Comparison of ENCODE assay signal across 1 cellular context in the genomic region with DNA sequence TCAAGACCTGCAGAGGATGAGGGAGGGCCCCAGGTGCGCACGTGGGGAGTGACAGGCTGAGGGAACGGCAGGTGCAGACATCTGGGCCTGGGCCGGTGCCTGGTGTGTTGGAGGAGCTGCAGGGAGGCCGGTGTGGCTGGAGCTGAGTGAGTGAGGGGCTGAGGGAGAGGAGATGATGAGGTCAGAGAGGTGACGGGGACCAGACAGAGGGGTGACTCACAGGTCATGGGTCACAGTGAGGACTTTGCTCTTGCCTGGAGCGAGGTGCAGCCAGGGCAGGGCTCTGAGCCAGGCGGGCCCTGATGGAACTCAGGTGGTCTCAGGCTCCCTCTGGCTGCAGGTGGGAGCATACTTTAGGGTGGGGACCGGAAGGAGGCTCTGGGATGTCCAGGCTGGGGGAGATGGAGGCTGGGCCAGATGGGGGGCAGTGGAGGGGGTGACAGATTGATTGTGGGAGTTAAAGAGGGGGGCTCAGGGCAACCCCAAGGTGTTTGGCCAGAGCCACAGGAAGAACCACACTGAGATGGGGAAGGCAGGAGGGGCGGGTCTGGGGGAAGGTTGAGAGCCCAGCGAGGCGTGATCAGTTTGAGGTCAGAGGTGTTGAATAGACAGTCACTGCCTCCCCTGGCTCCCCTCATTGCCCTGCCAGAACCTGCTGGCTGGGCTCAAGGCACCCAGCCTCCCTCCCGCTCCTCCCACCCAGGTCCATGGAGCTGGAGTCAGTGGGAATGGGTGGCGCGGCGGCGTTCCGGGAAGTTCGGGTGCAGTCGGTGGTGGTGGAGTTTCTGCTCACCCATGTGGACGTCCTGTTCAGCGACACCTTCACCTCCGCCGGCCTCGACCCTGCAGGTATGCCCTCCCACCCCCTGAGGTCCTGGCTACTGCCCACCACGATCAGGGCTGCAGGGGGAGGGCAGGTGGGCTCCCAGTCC.
TF ChIP-seq lines count a peak whose summit lies in the region.

No MANE protein-coding gene starts in this region.

TF ChIP-seq in HepG2, 621 proteins besides CTCF, POLR2A, EP300 and RAD21 (continues in another document):
- TF ChIP-seq CBX5 (CRISPR knock-in tag; IDR thresholded peaks at IDR 0.05; ENCODE audit: borderline replicate concordance) = no peak
- no peak for TF ChIP-seq GABPA (IDR thresholded peaks at IDR 0.05; ENCODE audit: low read depth, low read length)
- TF ChIP-seq GABPA (CRISPR knock-in tag; IDR thresholded peaks at IDR 0.05; ENCODE audit: low read depth) = peak; percentile 32; the same call in 1 of the 2 replicates
- TF ChIP-seq SMARCC2 (IDR thresholded peaks at IDR 0.05) = no peak
- no peak for TF ChIP-seq ZNF530 (CRISPR knock-in tag; IDR thresholded peaks at IDR 0.05; ENCODE audit: low read depth)
- no peak for TF ChIP-seq ZNF660 (CRISPR knock-in tag; IDR thresholded peaks at IDR 0.05; ENCODE audit: borderline replicate concordance, low read depth)
- TF ChIP-seq HDAC1 (CRISPR knock-in tag; IDR thresholded peaks at IDR 0.05) = 0 out of 2 replicates have a peak, but pooled peaks have one; percentile 36
- no peak for TF ChIP-seq ZNF629 (CRISPR knock-in tag; conservative IDR thresholded peaks at IDR 0.05)
- TF ChIP-seq ZNF33A (CRISPR knock-in tag; IDR thresholded peaks at IDR 0.05; ENCODE audit: borderline replicate concordance) = no peak
- no peak for TF ChIP-seq RAD51 (IDR thresholded peaks at IDR 0.05; ENCODE audit: borderline replicate concordance)
- TF ChIP-seq ZNF256 (CRISPR knock-in tag; conservative IDR thresholded peaks at IDR 0.05) = no peak
- TF ChIP-seq ZNF790 (CRISPR knock-in tag; IDR thresholded peaks at IDR 0.05; ENCODE audit: borderline replicate concordance) = no peak
- TF ChIP-seq GPN1 (CRISPR knock-in tag; IDR thresholded peaks at IDR 0.05; ENCODE audit: borderline replicate concordance) = no peak
- no peak for TF ChIP-seq ZNF879 (CRISPR knock-in tag; IDR thresholded peaks at IDR 0.05)
- no peak for TF ChIP-seq ZNF556 (CRISPR knock-in tag; IDR thresholded peaks at IDR 0.05; ENCODE audit: borderline replicate concordance)
- no peak for TF ChIP-seq ZNF34 (CRISPR knock-in tag; IDR thresholded peaks at IDR 0.05; ENCODE audit: borderline replicate concordance)
- TF ChIP-seq, protein P1, sequence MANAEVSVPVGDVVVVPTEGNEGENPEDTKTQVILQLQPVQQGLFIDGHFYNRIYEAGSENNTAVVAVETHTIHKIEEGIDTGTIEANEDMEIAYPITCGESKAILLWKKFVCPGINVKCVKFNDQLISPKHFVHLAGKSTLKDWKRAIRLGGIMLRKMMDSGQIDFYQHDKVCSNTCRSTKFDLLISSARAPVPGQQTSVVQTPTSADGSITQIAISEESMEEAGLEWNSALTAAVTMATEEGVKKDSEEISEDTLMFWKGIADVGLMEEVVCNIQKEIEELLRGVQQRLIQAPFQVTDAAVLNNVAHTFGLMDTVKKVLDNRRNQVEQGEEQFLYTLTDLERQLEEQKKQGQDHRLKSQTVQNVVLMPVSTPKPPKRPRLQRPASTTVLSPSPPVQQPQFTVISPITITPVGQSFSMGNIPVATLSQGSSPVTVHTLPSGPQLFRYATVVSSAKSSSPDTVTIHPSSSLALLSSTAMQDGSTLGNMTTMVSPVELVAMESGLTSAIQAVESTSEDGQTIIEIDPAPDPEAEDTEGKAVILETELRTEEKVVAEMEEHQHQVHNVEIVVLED (CRISPR knock-in tag; IDR thresholded peaks at IDR 0.05; ENCODE audit: borderline replicate concordance) = no peak
- no peak for TF ChIP-seq ZSCAN25 (CRISPR knock-in tag; IDR thresholded peaks at IDR 0.05)
- no peak for TF ChIP-seq NFKB2 (CRISPR knock-in tag; IDR thresholded peaks at IDR 0.05; ENCODE audit: borderline replicate concordance)
- no peak for TF ChIP-seq NBN (conservative IDR thresholded peaks at IDR 0.05)
- no peak for TF ChIP-seq ZNF33B (CRISPR knock-in tag; IDR thresholded peaks at IDR 0.05)
- no peak for TF ChIP-seq ZKSCAN8 (CRISPR knock-in tag; IDR thresholded peaks at IDR 0.05; ENCODE audit: borderline replicate concordance)
- TF ChIP-seq, protein P2, sequence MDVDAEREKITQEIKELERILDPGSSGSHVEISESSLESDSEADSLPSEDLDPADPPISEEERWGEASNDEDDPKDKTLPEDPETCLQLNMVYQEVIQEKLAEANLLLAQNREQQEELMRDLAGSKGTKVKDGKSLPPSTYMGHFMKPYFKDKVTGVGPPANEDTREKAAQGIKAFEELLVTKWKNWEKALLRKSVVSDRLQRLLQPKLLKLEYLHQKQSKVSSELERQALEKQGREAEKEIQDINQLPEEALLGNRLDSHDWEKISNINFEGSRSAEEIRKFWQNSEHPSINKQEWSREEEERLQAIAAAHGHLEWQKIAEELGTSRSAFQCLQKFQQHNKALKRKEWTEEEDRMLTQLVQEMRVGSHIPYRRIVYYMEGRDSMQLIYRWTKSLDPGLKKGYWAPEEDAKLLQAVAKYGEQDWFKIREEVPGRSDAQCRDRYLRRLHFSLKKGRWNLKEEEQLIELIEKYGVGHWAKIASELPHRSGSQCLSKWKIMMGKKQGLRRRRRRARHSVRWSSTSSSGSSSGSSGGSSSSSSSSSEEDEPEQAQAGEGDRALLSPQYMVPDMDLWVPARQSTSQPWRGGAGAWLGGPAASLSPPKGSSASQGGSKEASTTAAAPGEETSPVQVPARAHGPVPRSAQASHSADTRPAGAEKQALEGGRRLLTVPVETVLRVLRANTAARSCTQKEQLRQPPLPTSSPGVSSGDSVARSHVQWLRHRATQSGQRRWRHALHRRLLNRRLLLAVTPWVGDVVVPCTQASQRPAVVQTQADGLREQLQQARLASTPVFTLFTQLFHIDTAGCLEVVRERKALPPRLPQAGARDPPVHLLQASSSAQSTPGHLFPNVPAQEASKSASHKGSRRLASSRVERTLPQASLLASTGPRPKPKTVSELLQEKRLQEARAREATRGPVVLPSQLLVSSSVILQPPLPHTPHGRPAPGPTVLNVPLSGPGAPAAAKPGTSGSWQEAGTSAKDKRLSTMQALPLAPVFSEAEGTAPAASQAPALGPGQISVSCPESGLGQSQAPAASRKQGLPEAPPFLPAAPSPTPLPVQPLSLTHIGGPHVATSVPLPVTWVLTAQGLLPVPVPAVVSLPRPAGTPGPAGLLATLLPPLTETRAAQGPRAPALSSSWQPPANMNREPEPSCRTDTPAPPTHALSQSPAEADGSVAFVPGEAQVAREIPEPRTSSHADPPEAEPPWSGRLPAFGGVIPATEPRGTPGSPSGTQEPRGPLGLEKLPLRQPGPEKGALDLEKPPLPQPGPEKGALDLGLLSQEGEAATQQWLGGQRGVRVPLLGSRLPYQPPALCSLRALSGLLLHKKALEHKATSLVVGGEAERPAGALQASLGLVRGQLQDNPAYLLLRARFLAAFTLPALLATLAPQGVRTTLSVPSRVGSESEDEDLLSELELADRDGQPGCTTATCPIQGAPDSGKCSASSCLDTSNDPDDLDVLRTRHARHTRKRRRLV (CRISPR knock-in tag; IDR thresholded peaks at IDR 0.05) = no peak
- TF ChIP-seq ZNF737 (CRISPR knock-in tag; IDR thresholded peaks at IDR 0.05; ENCODE audit: borderline replicate concordance) = no peak
- no peak for TF ChIP-seq SETDB1 (CRISPR knock-in tag; IDR thresholded peaks at IDR 0.05; ENCODE audit: borderline replicate concordance)
- no peak for TF ChIP-seq SRY (CRISPR knock-in tag; IDR thresholded peaks at IDR 0.05)
- no peak for TF ChIP-seq KMT2B (CRISPR knock-in tag; IDR thresholded peaks at IDR 0.05)
- no peak for TF ChIP-seq KDM6A (CRISPR knock-in tag; IDR thresholded peaks at IDR 0.05; ENCODE audit: low read depth)
- no peak for TF ChIP-seq ZNF652 (CRISPR knock-in tag; IDR thresholded peaks at IDR 0.05; ENCODE audit: borderline replicate concordance, low read depth)
- no peak for TF ChIP-seq ZNF234 (CRISPR knock-in tag; conservative IDR thresholded peaks at IDR 0.05)
- no peak for TF ChIP-seq CCDC6 (CRISPR knock-in tag; IDR thresholded peaks at IDR 0.05)
- TF ChIP-seq ZNF746 (CRISPR knock-in tag; IDR thresholded peaks at IDR 0.05) = no peak
- TF ChIP-seq ZNF891 (CRISPR knock-in tag; IDR thresholded peaks at IDR 0.05) = no peak
- TF ChIP-seq, protein P3, sequence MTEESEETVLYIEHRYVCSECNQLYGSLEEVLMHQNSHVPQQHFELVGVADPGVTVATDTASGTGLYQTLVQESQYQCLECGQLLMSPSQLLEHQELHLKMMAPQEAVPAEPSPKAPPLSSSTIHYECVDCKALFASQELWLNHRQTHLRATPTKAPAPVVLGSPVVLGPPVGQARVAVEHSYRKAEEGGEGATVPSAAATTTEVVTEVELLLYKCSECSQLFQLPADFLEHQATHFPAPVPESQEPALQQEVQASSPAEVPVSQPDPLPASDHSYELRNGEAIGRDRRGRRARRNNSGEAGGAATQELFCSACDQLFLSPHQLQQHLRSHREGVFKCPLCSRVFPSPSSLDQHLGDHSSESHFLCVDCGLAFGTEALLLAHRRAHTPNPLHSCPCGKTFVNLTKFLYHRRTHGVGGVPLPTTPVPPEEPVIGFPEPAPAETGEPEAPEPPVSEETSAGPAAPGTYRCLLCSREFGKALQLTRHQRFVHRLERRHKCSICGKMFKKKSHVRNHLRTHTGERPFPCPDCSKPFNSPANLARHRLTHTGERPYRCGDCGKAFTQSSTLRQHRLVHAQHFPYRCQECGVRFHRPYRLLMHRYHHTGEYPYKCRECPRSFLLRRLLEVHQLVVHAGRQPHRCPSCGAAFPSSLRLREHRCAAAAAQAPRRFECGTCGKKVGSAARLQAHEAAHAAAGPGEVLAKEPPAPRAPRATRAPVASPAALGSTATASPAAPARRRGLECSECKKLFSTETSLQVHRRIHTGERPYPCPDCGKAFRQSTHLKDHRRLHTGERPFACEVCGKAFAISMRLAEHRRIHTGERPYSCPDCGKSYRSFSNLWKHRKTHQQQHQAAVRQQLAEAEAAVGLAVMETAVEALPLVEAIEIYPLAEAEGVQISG (CRISPR knock-in tag; IDR thresholded peaks at IDR 0.05) = no peak
- no peak for TF ChIP-seq EEA1 (CRISPR knock-in tag; IDR thresholded peaks at IDR 0.05; ENCODE audit: borderline replicate concordance)
- no peak for TF ChIP-seq MEIS2 (CRISPR knock-in tag; IDR thresholded peaks at IDR 0.05)
- TF ChIP-seq, protein P4, sequence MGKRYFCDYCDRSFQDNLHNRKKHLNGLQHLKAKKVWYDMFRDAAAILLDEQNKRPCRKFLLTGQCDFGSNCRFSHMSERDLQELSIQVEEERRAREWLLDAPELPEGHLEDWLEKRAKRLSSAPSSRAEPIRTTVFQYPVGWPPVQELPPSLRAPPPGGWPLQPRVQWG (CRISPR knock-in tag; IDR thresholded peaks at IDR 0.05; ENCODE audit: borderline replicate concordance, low read depth) = no peak
- no peak for TF ChIP-seq NFATC3 (CRISPR knock-in tag; IDR thresholded peaks at IDR 0.05)
- no peak for TF ChIP-seq STAT5B (CRISPR knock-in tag; IDR thresholded peaks at IDR 0.05)
- TF ChIP-seq MAFG (CRISPR knock-in tag; IDR thresholded peaks at IDR 0.05) = no peak
- TF ChIP-seq, protein P5, sequence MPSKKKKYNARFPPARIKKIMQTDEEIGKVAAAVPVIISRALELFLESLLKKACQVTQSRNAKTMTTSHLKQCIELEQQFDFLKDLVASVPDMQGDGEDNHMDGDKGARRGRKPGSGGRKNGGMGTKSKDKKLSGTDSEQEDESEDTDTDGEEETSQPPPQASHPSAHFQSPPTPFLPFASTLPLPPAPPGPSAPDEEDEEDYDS (CRISPR knock-in tag; IDR thresholded peaks at IDR 0.05) = no peak
- no peak for TF ChIP-seq PHF8 (CRISPR knock-in tag; IDR thresholded peaks at IDR 0.05)
- TF ChIP-seq, protein P6, sequence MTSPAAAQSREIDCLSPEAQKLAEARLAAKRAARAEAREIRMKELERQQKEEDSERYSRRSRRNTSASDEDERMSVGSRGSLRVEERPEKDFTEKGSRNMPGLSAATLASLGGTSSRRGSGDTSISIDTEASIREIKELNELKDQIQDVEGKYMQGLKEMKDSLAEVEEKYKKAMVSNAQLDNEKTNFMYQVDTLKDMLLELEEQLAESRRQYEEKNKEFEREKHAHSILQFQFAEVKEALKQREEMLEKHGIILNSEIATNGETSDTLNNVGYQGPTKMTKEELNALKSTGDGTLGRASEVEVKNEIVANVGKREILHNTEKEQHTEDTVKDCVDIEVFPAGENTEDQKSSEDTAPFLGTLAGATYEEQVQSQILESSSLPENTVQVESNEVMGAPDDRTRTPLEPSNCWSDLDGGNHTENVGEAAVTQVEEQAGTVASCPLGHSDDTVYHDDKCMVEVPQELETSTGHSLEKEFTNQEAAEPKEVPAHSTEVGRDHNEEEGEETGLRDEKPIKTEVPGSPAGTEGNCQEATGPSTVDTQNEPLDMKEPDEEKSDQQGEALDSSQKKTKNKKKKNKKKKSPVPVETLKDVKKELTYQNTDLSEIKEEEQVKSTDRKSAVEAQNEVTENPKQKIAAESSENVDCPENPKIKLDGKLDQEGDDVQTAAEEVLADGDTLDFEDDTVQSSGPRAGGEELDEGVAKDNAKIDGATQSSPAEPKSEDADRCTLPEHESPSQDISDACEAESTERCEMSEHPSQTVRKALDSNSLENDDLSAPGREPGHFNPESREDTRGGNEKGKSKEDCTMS (CRISPR knock-in tag; conservative IDR thresholded peaks at IDR 0.05) = no peak
- TF ChIP-seq ZNF10 (CRISPR knock-in tag; IDR thresholded peaks at IDR 0.05; ENCODE audit: borderline replicate concordance, low read depth) = no peak
- TF ChIP-seq ZNF44 (CRISPR knock-in tag; IDR thresholded peaks at IDR 0.05) = no peak
- no peak for TF ChIP-seq KMT2A (CRISPR knock-in tag; IDR thresholded peaks at IDR 0.05)
- TF ChIP-seq MIER2 (CRISPR knock-in tag; IDR thresholded peaks at IDR 0.05) = no peak
- TF ChIP-seq, protein P7, sequence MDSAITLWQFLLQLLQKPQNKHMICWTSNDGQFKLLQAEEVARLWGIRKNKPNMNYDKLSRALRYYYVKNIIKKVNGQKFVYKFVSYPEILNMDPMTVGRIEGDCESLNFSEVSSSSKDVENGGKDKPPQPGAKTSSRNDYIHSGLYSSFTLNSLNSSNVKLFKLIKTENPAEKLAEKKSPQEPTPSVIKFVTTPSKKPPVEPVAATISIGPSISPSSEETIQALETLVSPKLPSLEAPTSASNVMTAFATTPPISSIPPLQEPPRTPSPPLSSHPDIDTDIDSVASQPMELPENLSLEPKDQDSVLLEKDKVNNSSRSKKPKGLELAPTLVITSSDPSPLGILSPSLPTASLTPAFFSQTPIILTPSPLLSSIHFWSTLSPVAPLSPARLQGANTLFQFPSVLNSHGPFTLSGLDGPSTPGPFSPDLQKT (CRISPR knock-in tag; IDR thresholded peaks at IDR 0.05; ENCODE audit: borderline replicate concordance) = no peak
- TF ChIP-seq SATB2 (CRISPR knock-in tag; IDR thresholded peaks at IDR 0.05) = no peak
- TF ChIP-seq HNF4G (IDR thresholded peaks at IDR 0.05; ENCODE audit: borderline replicate concordance, low read depth, low read length) = peak; percentile 63; the same call in 1 of the 2 replicates
- peak; percentile 66; the same call in 1 of the 2 replicates for TF ChIP-seq HNF4G (CRISPR knock-in tag; IDR thresholded peaks at IDR 0.05; ENCODE audit: borderline replicate concordance, low read depth)
- TF ChIP-seq KDM3A (CRISPR knock-in tag; IDR thresholded peaks at IDR 0.05; ENCODE audit: low read depth) = no peak
- TF ChIP-seq ZFP82 (CRISPR knock-in tag; IDR thresholded peaks at IDR 0.05; ENCODE audit: borderline replicate concordance) = no peak
